9 cellular contexts compared by ENCODE assay signal in the genomic region with DNA sequence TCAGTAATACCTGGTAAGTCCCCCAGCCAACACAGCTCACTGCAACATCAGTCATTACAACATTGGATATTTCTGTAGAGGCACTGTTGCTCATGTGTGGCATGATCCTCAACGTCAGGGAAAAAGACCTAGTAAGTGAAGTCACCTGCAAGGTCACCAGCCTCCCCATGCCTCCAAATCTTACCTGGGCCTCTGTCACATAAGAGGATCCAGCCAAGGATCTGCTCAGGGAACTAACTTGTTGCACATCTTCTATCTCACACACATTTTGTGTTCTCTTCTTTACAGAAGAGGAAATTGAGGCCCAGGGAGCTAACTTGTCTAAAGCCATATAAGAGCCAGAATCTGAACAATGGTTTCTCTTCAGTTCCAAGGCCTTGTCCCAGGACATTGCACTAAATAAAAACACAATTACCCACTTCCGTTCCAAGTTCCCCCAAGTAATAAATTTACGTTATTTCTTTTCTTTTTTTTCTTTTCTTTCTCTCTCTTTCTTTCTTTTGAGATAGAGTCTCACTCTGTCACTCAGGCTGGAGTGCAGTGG. TPM values are rescaled to one million over a fixed set of nuclear protein-coding genes. Genes with fewer than 3 reads are reported as not detected.
DNase-seq lines count a peak whose midpoint lies in the region; ATAC-seq lines count a peak whose summit lies in the region.
"Had no signal": no experiment of that assay in that cellular context is flagged by ENCODE, and none has a peak within 500 bp of the region (broad histone marks: within the 10 kb centered on the region; RNA-seq: fewer than 3 reads in every experiment).

No MANE protein-coding gene starts in this region.

- H3K36me3 Mint-ChIP-seq in IgD-negative memory B cell = no peaks in the 10 kb centered on the region
- H3K36me3 Mint-ChIP-seq in central memory CD8-positive, alpha-beta T cell (ENCODE audit: insufficient read depth) = peaks cover 15% of the 10 kb centered on the region
- H3K36me3 Mint-ChIP-seq in natural killer cell treated with Interleukin-12 subunit alpha and Interleukin-12 subunit beta and Interleukin-15 and Interleukin-18, amount 100 ng/mL, for 72 hours = no peaks in the 10 kb centered on the region

- peaks cover 8 to 19% (median 17%) of the 10 kb centered on the region in 3 donors for H3K4me1 Mint-ChIP-seq in IgD-negative memory B cell
- H3K4me1 Mint-ChIP-seq in central memory CD8-positive, alpha-beta T cell = peaks cover 18% of the 10 kb centered on the region
- peaks cover 9 to 18% of the 10 kb centered on the region in 2 donors for H3K4me1 Mint-ChIP-seq in natural killer cell treated with Interleukin-12 subunit alpha and Interleukin-12 subunit beta and Interleukin-15 and Interleukin-18, amount 100 ng/mL, for 72 hours (ENCODE audit: low read depth in 2 of 2)

- no peaks in the 10 kb centered on the region for H3K27me3 Mint-ChIP-seq in IgD-negative memory B cell
- H3K27me3 Mint-ChIP-seq in central memory CD8-positive, alpha-beta T cell = no peaks in the 10 kb centered on the region
- H3K27me3 Mint-ChIP-seq in natural killer cell treated with Interleukin-12 subunit alpha and Interleukin-12 subunit beta and Interleukin-15 and Interleukin-18, amount 100 ng/mL, for 72 hours = no peaks in the 10 kb centered on the region

- H3K9me3 Mint-ChIP-seq in IgD-negative memory B cell = no peaks in the 10 kb centered on the region
- H3K9me3 Mint-ChIP-seq in central memory CD8-positive, alpha-beta T cell = no peaks in the 10 kb centered on the region
- H3K9me3 Mint-ChIP-seq in natural killer cell treated with Interleukin-12 subunit alpha and Interleukin-12 subunit beta and Interleukin-15 and Interleukin-18, amount 100 ng/mL, for 72 hours = no peaks in the 10 kb centered on the region

- DNase-seq in Ammon's horn (ENCODE audit: low spot score) = peak; percentile 32
- no peak for DNase-seq in central memory CD8-positive, alpha-beta T cell (ENCODE audit: low spot score in 2 of 2)
- no peak for DNase-seq in natural killer cell treated with Interleukin-12 subunit alpha and Interleukin-12 subunit beta and Interleukin-15 and Interleukin-18, amount 100 ng/mL, for 72 hours (ENCODE audit: low spot score)
- no peak for DNase-seq in SIG-M5 treated with dmso at 0.1 percent for 504 hours (lab: John Stamatoyannopoulos, UW; ENCODE audit: unreplicated experiment)
- no peak for DNase-seq in SW 1271 (lab: John Stamatoyannopoulos, UW)
- DNase-seq in left lobe of liver (ENCODE audit: low spot score) = no peak
- DNase-seq: NCI-H187 had no signal

- H3K27ac Mint-ChIP-seq in IgD-negative memory B cell = peak overlapping the region in 2 of 3 donors; percentile 18 to 53
- H3K27ac Mint-ChIP-seq in central memory CD8-positive, alpha-beta T cell (ENCODE audit: low read depth) = no peak overlapping the region
- H3K27ac Mint-ChIP-seq in natural killer cell treated with Interleukin-12 subunit alpha and Interleukin-12 subunit beta and Interleukin-15 and Interleukin-18, amount 100 ng/mL, for 72 hours = peak overlapping the region in 1 of 2 donors; percentile 84

- H3K4me3 Mint-ChIP-seq in IgD-negative memory B cell = peak overlapping the region; percentile 9 to 89 (median 56)
- H3K4me3 Mint-ChIP-seq in central memory CD8-positive, alpha-beta T cell = peak overlapping the region; percentile 91
- peak overlapping the region; percentile 84 for H3K4me3 Mint-ChIP-seq in natural killer cell treated with Interleukin-12 subunit alpha and Interleukin-12 subunit beta and Interleukin-15 and Interleukin-18, amount 100 ng/mL, for 72 hours

- ATAC-seq in central memory CD8-positive, alpha-beta T cell (replicated peaks; ENCODE audit: extremely low read depth, poor library complexity, severe bottlenecking) = no peak
- no peak for ATAC-seq in natural killer cell treated with Interleukin-12 subunit alpha and Interleukin-12 subunit beta and Interleukin-15 and Interleukin-18, amount 100 ng/mL, for 72 hours
- ATAC-seq in HG03175 (IDR thresholded peaks at IDR 0.05; ENCODE audit: unreplicated experiment) = no peak
- no peak for ATAC-seq in left lobe of liver

RNA-seq across cellular contexts. Expression of a gene that starts 1.4 kb away (rescaled TPM):
- 18.9 TPM for polyA plus RNA-seq in IgD-negative memory B cell
- total RNA-seq in natural killer cell treated with Interleukin-12 subunit alpha and Interleukin-12 subunit beta and Interleukin-15 and Interleukin-18, amount 100 ng/mL, for 72 hours = 10 to 100 TPM; 24.8 to 70.6 TPM
- 439 TPM for total RNA-seq in left lobe of liver

RNA-seq across cellular contexts. Expression of a gene that starts 15.7 kb away (rescaled TPM):
- not detected for polyA plus RNA-seq in IgD-negative memory B cell
- not detected for total RNA-seq in natural killer cell treated with Interleukin-12 subunit alpha and Interleukin-12 subunit beta and Interleukin-15 and Interleukin-18, amount 100 ng/mL, for 72 hours
- 2.2 TPM for total RNA-seq in left lobe of liver

RNA-seq across cellular contexts. Expression of a gene that starts 46.8 kb away (rescaled TPM):
- polyA plus RNA-seq in IgD-negative memory B cell = 5.2 TPM
- 10 to 100 TPM; 29.1 to 32.1 TPM for total RNA-seq in natural killer cell treated with Interleukin-12 subunit alpha and Interleukin-12 subunit beta and Interleukin-15 and Interleukin-18, amount 100 ng/mL, for 72 hours
- total RNA-seq in left lobe of liver = 5.1 TPM

RNA-seq across cellular contexts. Expression of a gene that starts 47.1 kb away (rescaled TPM):
- 19.5 TPM for polyA plus RNA-seq in IgD-negative memory B cell
- 100 to 1,000 TPM in 1 of 2 donors, 10 to 100 TPM in 1; 65.6 to 144 TPM for total RNA-seq in natural killer cell treated with Interleukin-12 subunit alpha and Interleukin-12 subunit beta and Interleukin-15 and Interleukin-18, amount 100 ng/mL, for 72 hours
- 19.8 TPM for total RNA-seq in left lobe of liver
